In genomic region chr12:79384551-79384950, GRCh38 we compare ENCODE assay signal across 27 cellular contexts.
"Had no signal": no experiment of that assay in that cellular context is flagged by ENCODE, and none has a peak within 500 bp of the region (broad histone marks: within the 10 kb centered on the region; RNA-seq: fewer than 3 reads in every experiment).

No MANE protein-coding gene starts in this region.

- DNase-seq: activated effector memory CD4-positive, alpha-beta T cell treated with anti-CD3 and anti-CD28 coated beads, Interleukin-2, amount 50 U/mL, for 16 hours; activated effector memory CD4-positive, alpha-beta T cell treated with Interleukin-2 at 50 U/mL for 16 hours; activated gamma-delta T cell; activated gamma-delta T cell treated with Interleukin-2 at 50 U/mL for 16 hours; activated naive CD4-positive, alpha-beta T cell; activated naive CD4-positive, alpha-beta T cell treated with anti-CD3 and anti-CD28 coated beads for 36 hours; activated naive CD4-positive, alpha-beta T cell treated with anti-CD3 and anti-CD28 coated beads, Interleukin-2, amount 10 ng/mL, durations not matched to agents 7 days and 5 days; activated naive CD4-positive, alpha-beta T cell treated with anti-CD3 and anti-CD28 coated beads, Interleukin-2, amount 50 U/mL, for 16 hours; activated naive CD4-positive, alpha-beta T cell treated with Interleukin-2 at 50 U/mL for 16 hours; activated naive CD8-positive, alpha-beta T cell treated with anti-CD3 and anti-CD28 coated beads for 36 hours; activated naive CD8-positive, alpha-beta T cell treated with anti-CD3 and anti-CD28 coated beads, Interleukin-2, amount 10 ng/mL, durations not matched to agents 7 days and 5 days; activated naive CD8-positive, alpha-beta T cell treated with anti-CD3 and anti-CD28 coated beads, Interleukin-2, amount 50 U/mL, for 24 hours; activated T-cell treated with anti-CD3 and anti-CD28 coated beads, Interleukin-2, amount 50 U/mL, for 1 hour; activated T-cell treated with anti-CD3 and anti-CD28 coated beads, Interleukin-2, amount 50 U/mL, for 24 hours; activated T-cell treated with anti-CD3 and anti-CD28 coated beads, Interleukin-2, amount 50 U/mL, for 4 hours; activated T-cell treated with anti-CD3 and anti-CD28 coated beads, Interleukin-2, amount 50 U/mL, for 48 hours; activated T-cell treated with anti-CD3 and anti-CD28 coated beads, Interleukin-2, amount 50 U/mL, for 72 hours; adrenal gland; amniotic stem cell; amygdala; anterior cingulate cortex; aorta; body of pancreas; brain microvascular endothelial cell; caudate nucleus; central memory CD4-positive, alpha-beta T cell; cerebellar nuclear complex had no signal
